11 cellular contexts compared by ENCODE assay signal in genomic region chr16:58459344-58460218, GRCh38. TPM values are rescaled to one million over a fixed set of nuclear protein-coding genes. Genes with fewer than 3 reads are reported as not detected.
A peak's percentile ranks its signal among the peaks of the same experiment; 100 is the strongest.
DNase-seq lines count a peak whose midpoint lies in the region; ATAC-seq and TF ChIP-seq lines count a peak whose summit lies in the region.
"Had no signal": no experiment of that assay in that cellular context is flagged by ENCODE, and none has a peak within 500 bp of the region (broad histone marks: within the 10 kb centered on the region; RNA-seq: fewer than 3 reads in every experiment).

No MANE protein-coding gene starts in this region.

- no peaks in the 10 kb centered on the region for H3K36me3 Mint-ChIP-seq in MCF 10A (ENCODE audit: insufficient read depth, unreplicated experiment)
- H3K36me3 Mint-ChIP-seq: CD8-positive, alpha-beta memory T cell had no signal

- H3K27ac ChIP-seq in breast epithelium (no peak overlapping the region), left ventricle myocardium inferior (replicated peaks) (peak overlapping the region; percentile 93), uterus (peak overlapping the region; percentile 57 to 64)
- H3K27ac ChIP-seq: lower lobe of right lung, upper lobe of right lung had no signal

- H3K4me3 Mint-ChIP-seq in MCF 10A (ENCODE audit: unreplicated experiment) = no peak overlapping the region
- H3K4me3 Mint-ChIP-seq: CD8-positive, alpha-beta memory T cell had no signal

- H3K36me3 ChIP-seq in breast epithelium = no peaks in the 10 kb centered on the region
- no peaks in the 10 kb centered on the region for H3K36me3 ChIP-seq in left ventricle myocardium inferior
- no peaks in the 10 kb centered on the region for H3K36me3 ChIP-seq in uterus
- H3K36me3 ChIP-seq: lower lobe of right lung, upper lobe of right lung had no signal

- peaks cover 0 to 12% of the 10 kb centered on the region in 2 donors for H3K4me1 ChIP-seq in breast epithelium
- peaks cover 46% of the 10 kb centered on the region for H3K4me1 ChIP-seq in left ventricle myocardium inferior
- no peaks in the 10 kb centered on the region for H3K4me1 ChIP-seq in uterus

- TF ChIP-seq POLR2A in breast epithelium (IDR thresholded peaks at IDR 0.05) = no peak
- no peak for TF ChIP-seq POLR2A in uterus (IDR thresholded peaks at IDR 0.05)

- H3K27me3 ChIP-seq in breast epithelium (peaks cover 5 to 21% of the 10 kb centered on the region in 2 donors), left ventricle myocardium inferior (ENCODE audit: low read depth) (peaks cover 8% of the 10 kb centered on the region), uterus (no peaks in the 10 kb centered on the region)

- no peaks in the 10 kb centered on the region for H3K9me3 ChIP-seq in breast epithelium
- H3K9me3 ChIP-seq in left ventricle myocardium inferior (replicated peaks) = no peaks in the 10 kb centered on the region
- H3K9me3 ChIP-seq in uterus = no peaks in the 10 kb centered on the region
- H3K9me3 ChIP-seq: lower lobe of right lung, upper lobe of right lung had no signal

- TF ChIP-seq CTCF in MCF 10A (IDR thresholded peaks at IDR 0.05; ENCODE audit: unreplicated experiment) (no peak), breast epithelium (IDR thresholded peaks at IDR 0.05) (no peak), left ventricle myocardium inferior (IDR thresholded peaks at IDR 0.05; ENCODE audit: borderline replicate concordance) (no peak), uterus (IDR thresholded peaks at IDR 0.05) (no peak)

- POLR2A ChIA-PET in MCF 10A (lab: Yijun Ruan, JAX) = interaction anchor here (0.7 to 1.0 kb wide), 4 partner anchors 7 to 123 kb away, joined by 3 read pairs; no protein-coding TSS in a partner anchor

- CTCF ChIA-PET in MCF 10A (lab: Yijun Ruan, JAX) = interaction anchor here (0.6 to 1.5 kb wide), 8 partner anchors 12 to 191 kb away, joined by 3 to 4 read pairs (median 3); no protein-coding TSS in a partner anchor

- no peaks in the 10 kb centered on the region for H3K9me3 Mint-ChIP-seq in MCF 10A (ENCODE audit: unreplicated experiment)
- H3K9me3 Mint-ChIP-seq: CD8-positive, alpha-beta memory T cell had no signal

- BruUV-seq in MCF 10A (replicated peaks; lab: Mats Ljungman, UMichigan) = no TSS peak

- DNase-seq in MCF 10A (ENCODE audit: unreplicated experiment) = peak; percentile 56
- no peak for DNase-seq in breast epithelium (ENCODE audit: low spot score in 2 of 2)
- peak; percentile 36 for DNase-seq in activated CD8-positive, alpha-beta memory T cell treated with anti-CD3 and anti-CD28 coated beads, Interleukin-2, amount 50 U/mL, for 4 hours
- DNase-seq in left ventricle myocardium inferior = no peak
- DNase-seq in uterus = peak; percentile 73 to 78
- DNase-seq in NOMO-1 (lab: John Stamatoyannopoulos, UW; ENCODE audit: unreplicated experiment in 2 of 2) = no peak
- DNase-seq in HuH-7.5 (ENCODE audit: low spot score) = no peak
- DNase-seq: CD8-positive, alpha-beta memory T cell; lower lobe of right lung; upper lobe of right lung had no signal

- intact Hi-C loops in MCF 10A (cut with micrococcal nuclease) (no loop called here), breast epithelium (cut with DNase I; ENCODE audit: low total_unique reads) (no loop called here), left ventricle myocardium inferior (cut with micrococcal nuclease) (no loop called here), uterus (cut with DNase I; ENCODE audit: low total_unique reads) (no loop called here)

- peak overlapping the region; percentile 23 for H3K27ac Mint-ChIP-seq in MCF 10A (ENCODE audit: low read depth, unreplicated experiment)
- H3K27ac Mint-ChIP-seq: CD8-positive, alpha-beta memory T cell had no signal

- peaks cover 10% of the 10 kb centered on the region for H3K4me1 Mint-ChIP-seq in MCF 10A (ENCODE audit: insufficient read depth, unreplicated experiment)

- no peak overlapping the region for H3K4me3 ChIP-seq in breast epithelium
- no peak overlapping the region for H3K4me3 ChIP-seq in left ventricle myocardium inferior
- H3K4me3 ChIP-seq in uterus = no peak overlapping the region
- H3K4me3 ChIP-seq: lower lobe of right lung, upper lobe of right lung had no signal

- H3K27me3 Mint-ChIP-seq in MCF 10A (ENCODE audit: insufficient read depth, unreplicated experiment) = peaks cover 8% of the 10 kb centered on the region

- ATAC-seq in GM21737 (IDR thresholded peaks at IDR 0.05; ENCODE audit: unreplicated experiment) = no peak
- ATAC-seq: lower lobe of right lung, upper lobe of right lung had no signal

RNA-seq across cellular contexts. Expression of gene NDRG4, which starts 40.4 kb away (rescaled TPM):
- total RNA-seq in MCF 10A (2022) = not detected in 2 replicates
- 10 to 100 TPM in 1 of 3 donors, 1 to 10 TPM in 2; 3.7 to 35.0 (median 5.6) TPM for total RNA-seq in breast epithelium
- 763 TPM for total RNA-seq in left ventricle myocardium inferior
- total RNA-seq in uterus = 10 to 100 TPM; 16.0 to 89.4 (median 56.1) TPM

RNA-seq across cellular contexts. Expression of gene SETD6, which starts 55.7 kb away (rescaled TPM):
- total RNA-seq in MCF 10A (2022) = 18.4 and 19.5 TPM in 2 replicates
- total RNA-seq in breast epithelium = 10 to 100 TPM; 20.8 to 47.3 (median 44.9) TPM
- 16.8 TPM for total RNA-seq in left ventricle myocardium inferior
- 100 to 1,000 TPM in 1 of 4 donors, 10 to 100 TPM in 3; 22.4 to 157 (median 43.0) TPM for total RNA-seq in uterus

Comparison
In these comparisons a context has a peak if more than half of its experiments do, and no peak if none do; other contexts are left out.
1. DNase-seq: peak in MCF 10A (single experiment), activated CD8-positive, alpha-beta memory T cell treated with anti-CD3 and anti-CD28 coated beads, Interleukin-2, amount 50 U/mL, for 4 hours (single experiment) and uterus (2 of 2); none in breast epithelium (0 of 2), left ventricle myocardium inferior (single experiment), NOMO-1 (0 of 2) and HuH-7.5 (single experiment).
2. H3K27ac ChIP-seq: peak in left ventricle myocardium inferior (single experiment) and uterus (2 of 2); none in breast epithelium (0 of 2).